8 cellular contexts compared by ENCODE assay signal in the genomic region with DNA sequence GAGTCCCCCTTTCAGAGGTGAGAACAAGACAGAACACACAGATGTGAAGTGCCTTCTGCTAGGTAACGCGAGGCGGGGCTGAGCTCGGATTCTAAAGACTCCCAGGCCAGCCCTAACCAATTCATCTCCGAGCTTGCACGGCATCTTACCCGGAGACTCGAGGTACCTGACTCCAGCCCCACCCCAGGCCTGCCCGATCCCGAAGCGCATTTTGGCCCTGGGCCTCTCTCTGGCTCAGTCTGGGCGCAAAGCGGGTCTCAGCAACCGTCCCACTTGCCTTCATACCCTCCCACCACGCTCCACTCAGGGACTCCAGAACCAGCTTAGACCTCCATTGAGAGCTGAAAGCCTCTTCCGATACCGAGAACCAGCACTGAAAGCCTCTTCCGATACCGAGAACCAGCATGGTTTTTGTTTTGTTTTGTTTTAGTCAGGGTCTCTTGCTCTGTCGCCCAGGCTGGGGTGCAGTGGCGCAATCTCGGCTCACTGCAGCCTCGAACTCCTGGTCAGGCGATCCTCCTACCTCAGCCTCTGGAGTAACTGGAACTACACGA. TPM values are rescaled to one million over a fixed set of nuclear protein-coding genes. Genes with fewer than 3 reads are reported as not detected.
DNase-seq lines count a peak whose midpoint lies in the region; ATAC-seq and TF ChIP-seq lines count a peak whose summit lies in the region.

No MANE protein-coding gene starts in this region.

- DNase-seq in AG04450 (ENCODE audit: low read depth, low spot score) (no peak), NCI-H345 treated with DMSO at 0.1 percent for 48 hours (lab: John Stamatoyannopoulos, UW; ENCODE audit: unreplicated experiment) (peak; percentile 88)
- DNase-seq in activated CD4-positive, alpha-beta memory T cell treated with anti-CD3 and anti-CD28 coated beads, Interleukin-2, amount 10 ng/mL, durations not matched to agents 7 days and 5 days: peak; percentile 79
- DNase-seq in effector memory CD8-positive, alpha-beta T cell: peak; percentile 57 to 61 (median 60)
- DNase-seq in stimulated activated effector memory CD8-positive, alpha-beta T cell treated with anti-CD3 and anti-CD28 coated beads, Interleukin-12 subunit alpha, Interleukin-12 subunit beta, amount 100 ng/mL, for 72 hours (ENCODE audit: low spot score in 2 of 2): peak; percentile 50 to 82

- H3K27me3 Mint-ChIP-seq in activated CD4-positive, alpha-beta memory T cell treated with anti-CD3 and anti-CD28 coated beads, Interleukin-2, amount 10 ng/mL, durations not matched to agents 7 days and 5 days: no peaks in the 10 kb centered on the region
- H3K27me3 Mint-ChIP-seq in effector memory CD8-positive, alpha-beta T cell: no peaks in the 10 kb centered on the region

- peak overlapping the region; percentile 97 for H3K4me3 Mint-ChIP-seq in activated CD4-positive, alpha-beta memory T cell treated with anti-CD3 and anti-CD28 coated beads, Interleukin-2, amount 10 ng/mL, durations not matched to agents 7 days and 5 days
- peak overlapping the region; percentile 99 for H3K4me3 Mint-ChIP-seq in effector memory CD8-positive, alpha-beta T cell
- H3K4me3 Mint-ChIP-seq in stimulated activated effector memory CD8-positive, alpha-beta T cell treated with anti-CD3 and anti-CD28 coated beads, Interleukin-12 subunit alpha, Interleukin-12 subunit beta, amount 100 ng/mL, for 72 hours: peak overlapping the region; percentile 97

- no peak for TF ChIP-seq CTCF in AG04450 (IDR thresholded peaks at IDR 0.05; ENCODE audit: low read depth, low read length)

- H3K4me3 ChIP-seq in AG04450 (ENCODE audit: low read depth, low read length) (peak overlapping the region; percentile 82), muscle layer of colon (ENCODE audit: low read depth in 1 of 2, low read length in 2 of 2) (peak overlapping the region; percentile 79)

- CTCF ChIA-PET in AG04450 (lab: Charles Lee): interaction anchor here (1.6 to 3.9 kb wide), 2 partner anchors 203 to 255 kb away, joined by 4 to 38 read pairs; no protein-coding TSS in a partner anchor
- CTCF ChIA-PET in activated CD4-positive, alpha-beta memory T cell treated with anti-CD3 and anti-CD28 coated beads, Interleukin-2, amount 10 ng/mL, durations not matched to agents 7 days and 5 days (lab: Charles Lee): interaction anchor here (0.6 to 5.8 kb wide), 11 partner anchors 17 to 1149 kb away, joined by 3 to 109 read pairs (median 4); a partner anchor contains a TSS

- H3K4me1 Mint-ChIP-seq in activated CD4-positive, alpha-beta memory T cell treated with anti-CD3 and anti-CD28 coated beads, Interleukin-2, amount 10 ng/mL, durations not matched to agents 7 days and 5 days: peaks cover 31% of the 10 kb centered on the region
- H3K4me1 Mint-ChIP-seq in effector memory CD8-positive, alpha-beta T cell (ENCODE audit: low read depth in 2 of 2): peaks cover 32 to 52% of the 10 kb centered on the region in 2 donors
- peaks cover 40% of the 10 kb centered on the region for H3K4me1 Mint-ChIP-seq in stimulated activated effector memory CD8-positive, alpha-beta T cell treated with anti-CD3 and anti-CD28 coated beads, Interleukin-12 subunit alpha, Interleukin-12 subunit beta, amount 100 ng/mL, for 72 hours

- POLR2A ChIA-PET in AG04450 (lab: Yijun Ruan, JAX): interaction anchor here (0.8 to 2.4 kb wide), 5 partner anchors 10 to 203 kb away, joined by 3 to 18 read pairs (median 5); a partner anchor contains a TSS
- POLR2A ChIA-PET in activated CD4-positive, alpha-beta memory T cell treated with anti-CD3 and anti-CD28 coated beads, Interleukin-2, amount 10 ng/mL, durations not matched to agents 7 days and 5 days (lab: Charles Lee): interaction anchor here (0.6 to 4.1 kb wide), 25 partner anchors 8 to 1227 kb away, joined by 3 to 39 read pairs (median 4); a partner anchor contains a TSS

- H3K4me1 ChIP-seq in muscle layer of colon (ENCODE audit: insufficient read depth, low read length): peaks cover 18% of the 10 kb centered on the region

- H3K36me3 Mint-ChIP-seq in activated CD4-positive, alpha-beta memory T cell treated with anti-CD3 and anti-CD28 coated beads, Interleukin-2, amount 10 ng/mL, durations not matched to agents 7 days and 5 days (ENCODE audit: low read depth): peaks cover 22% of the 10 kb centered on the region
- peaks cover 34% of the 10 kb centered on the region for H3K36me3 Mint-ChIP-seq in effector memory CD8-positive, alpha-beta T cell (ENCODE audit: insufficient read depth)
- H3K36me3 Mint-ChIP-seq in stimulated activated effector memory CD8-positive, alpha-beta T cell treated with anti-CD3 and anti-CD28 coated beads, Interleukin-12 subunit alpha, Interleukin-12 subunit beta, amount 100 ng/mL, for 72 hours: peaks cover 54% of the 10 kb centered on the region

- peak overlapping the region; percentile 95 for H3K9ac ChIP-seq in muscle layer of colon (ENCODE audit: low read length)

- no peaks in the 10 kb centered on the region for H3K36me3 ChIP-seq in muscle layer of colon (ENCODE audit: insufficient read depth, low read length)

- H3K27me3 ChIP-seq in AG04450 (ENCODE audit: control insufficient read depth, insufficient read depth, low read length) (no peaks in the 10 kb centered on the region), muscle layer of colon (ENCODE audit: control insufficient read depth in 1 of 2, insufficient read depth in 2 of 2, low read length in 2 of 2) (no peaks in the 10 kb centered on the region)

- H3K27ac Mint-ChIP-seq in activated CD4-positive, alpha-beta memory T cell treated with anti-CD3 and anti-CD28 coated beads, Interleukin-2, amount 10 ng/mL, durations not matched to agents 7 days and 5 days: peak overlapping the region; percentile 95
- peak overlapping the region; percentile 98 to 99 for H3K27ac Mint-ChIP-seq in effector memory CD8-positive, alpha-beta T cell
- H3K27ac Mint-ChIP-seq in stimulated activated effector memory CD8-positive, alpha-beta T cell treated with anti-CD3 and anti-CD28 coated beads, Interleukin-12 subunit alpha, Interleukin-12 subunit beta, amount 100 ng/mL, for 72 hours: peak overlapping the region; percentile 98

- peak; percentile 39 for ATAC-seq in GM18870 (IDR thresholded peaks at IDR 0.05; ENCODE audit: unreplicated experiment)
- ATAC-seq in HG03108 (IDR thresholded peaks at IDR 0.05; ENCODE audit: unreplicated experiment): peak; percentile 42
- peak; percentile 69 for ATAC-seq in effector memory CD8-positive, alpha-beta T cell (replicated peaks)
- ATAC-seq in stimulated activated effector memory CD8-positive, alpha-beta T cell treated with anti-CD3 and anti-CD28 coated beads, Interleukin-12 subunit alpha, Interleukin-12 subunit beta, amount 100 ng/mL, for 72 hours: peak; percentile 76

- H3K27ac ChIP-seq in AG04450 (ENCODE audit: low read depth, low read length) (peak overlapping the region; percentile 92), muscle layer of colon (ENCODE audit: low read depth, low read length) (peak overlapping the region; percentile 94)

- H3K9me3 Mint-ChIP-seq in activated CD4-positive, alpha-beta memory T cell treated with anti-CD3 and anti-CD28 coated beads, Interleukin-2, amount 10 ng/mL, durations not matched to agents 7 days and 5 days: no peaks in the 10 kb centered on the region
- no peaks in the 10 kb centered on the region for H3K9me3 Mint-ChIP-seq in effector memory CD8-positive, alpha-beta T cell
- H3K9me3 Mint-ChIP-seq in stimulated activated effector memory CD8-positive, alpha-beta T cell treated with anti-CD3 and anti-CD28 coated beads, Interleukin-12 subunit alpha, Interleukin-12 subunit beta, amount 100 ng/mL, for 72 hours: no peaks in the 10 kb centered on the region

- no peaks in the 10 kb centered on the region; the same call in 1 of the 2 replicates for H3K9me3 ChIP-seq in AG04450 (ENCODE audit: control insufficient read depth, insufficient read depth, low read length)
- H3K9me3 ChIP-seq in muscle layer of colon (ENCODE audit: low read length): no peaks in the 10 kb centered on the region

RNA-seq across cellular contexts. Expression of a gene that starts 0.7 kb away (rescaled TPM):
- 256 and 325 TPM in 2 replicates for polyA plus RNA-seq in AG04450 (2011; rRNA removed)
- 234 and 264 TPM in 2 replicates for polyA minus RNA-seq in AG04450 (2011; rRNA and poly(A)+ RNA removed)
- total RNA-seq in activated CD4-positive, alpha-beta memory T cell treated with anti-CD3 and anti-CD28 coated beads, Interleukin-2, amount 10 ng/mL, durations not matched to agents 7 days and 5 days: 100 to 1,000 TPM; 107 to 109 TPM

RNA-seq across cellular contexts. Expression of a gene that starts 43.0 kb away (rescaled TPM):
- 15.9 and 26.7 TPM in 2 replicates for polyA plus RNA-seq in AG04450 (2011; rRNA removed)
- polyA minus RNA-seq in AG04450 (2011; rRNA and poly(A)+ RNA removed): 13.2 and 18.9 TPM in 2 replicates
- total RNA-seq in activated CD4-positive, alpha-beta memory T cell treated with anti-CD3 and anti-CD28 coated beads, Interleukin-2, amount 10 ng/mL, durations not matched to agents 7 days and 5 days: 10 to 100 TPM in 1 of 2 experiments, 1 to 10 TPM in 1; 8.9 to 10.5 TPM
